Comparison of ENCODE assay signal across 2 cellular contexts in genomic region chr17:68533887-68534700, GRCh38.
TF ChIP-seq lines count a peak whose summit lies in the region.

No MANE protein-coding gene starts in this region.

TF ChIP-seq in GM23338, 12 proteins besides CTCF, POLR2A, EP300 and RAD21:
- TF ChIP-seq ZNF462 (CRISPR knock-in tag; IDR thresholded peaks at IDR 0.05), result no peak
- no peak for TF ChIP-seq NANOG (IDR thresholded peaks at IDR 0.05; ENCODE audit: borderline replicate concordance)
- TF ChIP-seq REST (IDR thresholded peaks at IDR 0.05; ENCODE audit: unreplicated experiment), result no peak

TF ChIP-seq in HepG2, 621 proteins besides CTCF, POLR2A, EP300 and RAD21:
- TF ChIP-seq BCL3 (CRISPR knock-in tag; IDR thresholded peaks at IDR 0.05), result no peak
- TF ChIP-seq ZNF513 (CRISPR knock-in tag; conservative IDR thresholded peaks at IDR 0.05), result no peak
- no peak for TF ChIP-seq RXRB (CRISPR knock-in tag; IDR thresholded peaks at IDR 0.05; ENCODE audit: borderline replicate concordance)
- peak; percentile 90; the same call in 1 of the 2 replicates for TF ChIP-seq SSRP1 (CRISPR knock-in tag; IDR thresholded peaks at IDR 0.05)
- TF ChIP-seq MED13 (CRISPR knock-in tag; IDR thresholded peaks at IDR 0.05), result no peak
- no peak for TF ChIP-seq FOXP1 (IDR thresholded peaks at IDR 0.05)
- no peak for TF ChIP-seq FOXP1 (CRISPR knock-in tag; IDR thresholded peaks at IDR 0.05)
- no peak for TF ChIP-seq MLXIP (CRISPR knock-in tag; IDR thresholded peaks at IDR 0.05; ENCODE audit: borderline replicate concordance)
- TF ChIP-seq SOX13 (IDR thresholded peaks at IDR 0.05), result no peak
- TF ChIP-seq SOX13 (CRISPR knock-in tag; conservative IDR thresholded peaks at IDR 0.05 in 1 of 2, IDR thresholded peaks at IDR 0.05 in 1 of 2), result no peak
- TF ChIP-seq SRF (IDR thresholded peaks at IDR 0.05; ENCODE audit: low read depth, low read length), result no peak
- TF ChIP-seq SNAPC5 (CRISPR knock-in tag; IDR thresholded peaks at IDR 0.05; ENCODE audit: borderline replicate concordance), result no peak
- 0 out of 2 replicates have a peak, but pooled peaks have one; percentile 31 for TF ChIP-seq MBD4 (IDR thresholded peaks at IDR 0.05; ENCODE audit: borderline replicate concordance, low read length)
- TF ChIP-seq BHLHE40 (IDR thresholded peaks at IDR 0.05; ENCODE audit: low read length), result no peak
TF ChIP-seq in HepG2: peak in this region for 2.
